In the genomic region with DNA sequence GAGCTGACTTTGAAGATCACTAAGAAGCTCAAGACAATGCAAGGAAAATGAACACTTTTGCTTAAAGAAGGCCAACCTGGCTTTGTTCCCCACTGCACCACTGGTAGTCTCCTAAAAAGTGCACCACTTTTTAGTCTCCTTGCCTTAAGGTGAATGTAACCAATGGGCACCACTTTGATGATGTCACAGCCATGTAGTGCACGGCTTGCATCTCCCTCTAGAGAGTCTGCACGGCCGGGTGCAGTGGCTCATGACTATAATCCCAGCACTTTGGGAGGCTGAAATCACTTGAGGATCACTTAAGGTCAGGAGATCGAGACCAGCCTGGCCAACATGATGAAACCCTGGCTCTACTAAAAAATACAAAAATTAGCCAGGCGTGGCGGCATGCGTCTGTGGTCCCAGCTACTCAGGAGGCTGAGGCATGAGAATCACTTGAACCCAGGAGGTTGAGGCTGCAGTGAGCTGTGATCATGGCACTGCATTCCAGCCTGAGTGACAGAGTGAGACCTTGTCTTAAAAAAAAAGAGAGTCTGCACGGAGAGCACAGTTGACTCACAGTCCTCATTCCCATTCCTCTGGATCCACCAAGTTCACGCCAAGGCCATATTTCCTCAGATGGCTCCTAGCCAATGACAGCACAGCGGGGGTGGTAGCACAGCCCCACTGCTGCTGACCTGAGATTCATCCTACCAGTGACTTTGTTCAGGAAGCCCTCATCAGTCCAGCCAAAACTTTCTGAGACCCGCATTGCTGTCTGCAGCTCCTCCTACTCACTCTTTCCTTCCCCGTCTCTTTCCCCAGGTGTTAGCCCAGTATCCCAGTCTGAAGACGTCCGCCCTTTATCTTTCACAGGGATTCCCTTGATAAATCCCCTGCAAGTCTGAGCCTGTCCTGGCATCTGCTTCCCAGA, we compare ENCODE assay signal across 1 cellular context.
A peak's percentile ranks its signal among the peaks of the same experiment; 100 is the strongest.
TF ChIP-seq lines count a peak whose summit lies in the region.

No MANE protein-coding gene starts in this region.

TF ChIP-seq in HepG2, 621 proteins besides CTCF, POLR2A, EP300 and RAD21 (continued from another document and continues in another):
- no peak for TF ChIP-seq HOMEZ (CRISPR knock-in tag; IDR thresholded peaks at IDR 0.05; ENCODE audit: low read depth)
- TF ChIP-seq, protein P1, sequence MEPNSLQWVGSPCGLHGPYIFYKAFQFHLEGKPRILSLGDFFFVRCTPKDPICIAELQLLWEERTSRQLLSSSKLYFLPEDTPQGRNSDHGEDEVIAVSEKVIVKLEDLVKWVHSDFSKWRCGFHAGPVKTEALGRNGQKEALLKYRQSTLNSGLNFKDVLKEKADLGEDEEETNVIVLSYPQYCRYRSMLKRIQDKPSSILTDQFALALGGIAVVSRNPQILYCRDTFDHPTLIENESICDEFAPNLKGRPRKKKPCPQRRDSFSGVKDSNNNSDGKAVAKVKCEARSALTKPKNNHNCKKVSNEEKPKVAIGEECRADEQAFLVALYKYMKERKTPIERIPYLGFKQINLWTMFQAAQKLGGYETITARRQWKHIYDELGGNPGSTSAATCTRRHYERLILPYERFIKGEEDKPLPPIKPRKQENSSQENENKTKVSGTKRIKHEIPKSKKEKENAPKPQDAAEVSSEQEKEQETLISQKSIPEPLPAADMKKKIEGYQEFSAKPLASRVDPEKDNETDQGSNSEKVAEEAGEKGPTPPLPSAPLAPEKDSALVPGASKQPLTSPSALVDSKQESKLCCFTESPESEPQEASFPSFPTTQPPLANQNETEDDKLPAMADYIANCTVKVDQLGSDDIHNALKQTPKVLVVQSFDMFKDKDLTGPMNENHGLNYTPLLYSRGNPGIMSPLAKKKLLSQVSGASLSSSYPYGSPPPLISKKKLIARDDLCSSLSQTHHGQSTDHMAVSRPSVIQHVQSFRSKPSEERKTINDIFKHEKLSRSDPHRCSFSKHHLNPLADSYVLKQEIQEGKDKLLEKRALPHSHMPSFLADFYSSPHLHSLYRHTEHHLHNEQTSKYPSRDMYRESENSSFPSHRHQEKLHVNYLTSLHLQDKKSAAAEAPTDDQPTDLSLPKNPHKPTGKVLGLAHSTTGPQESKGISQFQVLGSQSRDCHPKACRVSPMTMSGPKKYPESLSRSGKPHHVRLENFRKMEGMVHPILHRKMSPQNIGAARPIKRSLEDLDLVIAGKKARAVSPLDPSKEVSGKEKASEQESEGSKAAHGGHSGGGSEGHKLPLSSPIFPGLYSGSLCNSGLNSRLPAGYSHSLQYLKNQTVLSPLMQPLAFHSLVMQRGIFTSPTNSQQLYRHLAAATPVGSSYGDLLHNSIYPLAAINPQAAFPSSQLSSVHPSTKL (CRISPR knock-in tag; IDR thresholded peaks at IDR 0.05): peak; percentile 28; the same call in 1 of the 2 replicates
- TF ChIP-seq, protein P2, sequence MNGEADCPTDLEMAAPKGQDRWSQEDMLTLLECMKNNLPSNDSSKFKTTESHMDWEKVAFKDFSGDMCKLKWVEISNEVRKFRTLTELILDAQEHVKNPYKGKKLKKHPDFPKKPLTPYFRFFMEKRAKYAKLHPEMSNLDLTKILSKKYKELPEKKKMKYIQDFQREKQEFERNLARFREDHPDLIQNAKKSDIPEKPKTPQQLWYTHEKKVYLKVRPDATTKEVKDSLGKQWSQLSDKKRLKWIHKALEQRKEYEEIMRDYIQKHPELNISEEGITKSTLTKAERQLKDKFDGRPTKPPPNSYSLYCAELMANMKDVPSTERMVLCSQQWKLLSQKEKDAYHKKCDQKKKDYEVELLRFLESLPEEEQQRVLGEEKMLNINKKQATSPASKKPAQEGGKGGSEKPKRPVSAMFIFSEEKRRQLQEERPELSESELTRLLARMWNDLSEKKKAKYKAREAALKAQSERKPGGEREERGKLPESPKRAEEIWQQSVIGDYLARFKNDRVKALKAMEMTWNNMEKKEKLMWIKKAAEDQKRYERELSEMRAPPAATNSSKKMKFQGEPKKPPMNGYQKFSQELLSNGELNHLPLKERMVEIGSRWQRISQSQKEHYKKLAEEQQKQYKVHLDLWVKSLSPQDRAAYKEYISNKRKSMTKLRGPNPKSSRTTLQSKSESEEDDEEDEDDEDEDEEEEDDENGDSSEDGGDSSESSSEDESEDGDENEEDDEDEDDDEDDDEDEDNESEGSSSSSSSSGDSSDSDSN (CRISPR knock-in tag; IDR thresholded peaks at IDR 0.05): no peak
- no peak for TF ChIP-seq ZNF317 (CRISPR knock-in tag; IDR thresholded peaks at IDR 0.05)
- TF ChIP-seq GABPB1 (CRISPR knock-in tag; IDR thresholded peaks at IDR 0.05): no peak
- TF ChIP-seq ATF1 (CRISPR knock-in tag; IDR thresholded peaks at IDR 0.05): no peak
- TF ChIP-seq TBP (CRISPR knock-in tag; IDR thresholded peaks at IDR 0.05): no peak
- no peak for TF ChIP-seq SYNCRIP (IDR thresholded peaks at IDR 0.05; ENCODE audit: insufficient read depth, low read depth, low read length)
- TF ChIP-seq FOSL1 (CRISPR knock-in tag; IDR thresholded peaks at IDR 0.05; ENCODE audit: borderline replicate concordance): no peak
- 0 out of 2 replicates have a peak, but pooled peaks have one; percentile 30 for TF ChIP-seq ZNF598 (CRISPR knock-in tag; IDR thresholded peaks at IDR 0.05; ENCODE audit: borderline replicate concordance)
- no peak for TF ChIP-seq NR2F6 (IDR thresholded peaks at IDR 0.05)
- no peak for TF ChIP-seq NR2F6 (CRISPR knock-in tag; IDR thresholded peaks at IDR 0.05)
- TF ChIP-seq ZNF382 (CRISPR knock-in tag; IDR thresholded peaks at IDR 0.05; ENCODE audit: borderline replicate concordance): no peak
- TF ChIP-seq, protein P3, sequence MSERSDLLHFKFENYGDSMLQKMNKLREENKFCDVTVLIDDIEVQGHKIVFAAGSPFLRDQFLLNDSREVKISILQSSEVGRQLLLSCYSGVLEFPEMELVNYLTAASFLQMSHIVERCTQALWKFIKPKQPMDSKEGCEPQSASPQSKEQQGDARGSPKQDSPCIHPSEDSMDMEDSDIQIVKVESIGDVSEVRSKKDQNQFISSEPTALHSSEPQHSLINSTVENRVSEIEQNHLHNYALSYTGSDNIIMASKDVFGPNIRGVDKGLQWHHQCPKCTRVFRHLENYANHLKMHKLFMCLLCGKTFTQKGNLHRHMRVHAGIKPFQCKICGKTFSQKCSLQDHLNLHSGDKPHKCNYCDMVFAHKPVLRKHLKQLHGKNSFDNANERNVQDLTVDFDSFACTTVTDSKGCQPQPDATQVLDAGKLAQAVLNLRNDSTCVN (CRISPR knock-in tag; IDR thresholded peaks at IDR 0.05; ENCODE audit: borderline replicate concordance): no peak
- no peak for TF ChIP-seq ZNF296 (CRISPR knock-in tag; conservative IDR thresholded peaks at IDR 0.05)
- no peak for TF ChIP-seq ZNF768 (CRISPR knock-in tag; IDR thresholded peaks at IDR 0.05)
- TF ChIP-seq FOXP1 (IDR thresholded peaks at IDR 0.05): no peak
- no peak for TF ChIP-seq FOXP1 (CRISPR knock-in tag; IDR thresholded peaks at IDR 0.05)
- TF ChIP-seq REXO4 (CRISPR knock-in tag; IDR thresholded peaks at IDR 0.05; ENCODE audit: borderline replicate concordance): no peak
- TF ChIP-seq EEA1 (CRISPR knock-in tag; IDR thresholded peaks at IDR 0.05; ENCODE audit: borderline replicate concordance): no peak
- TF ChIP-seq TOPORS (CRISPR knock-in tag; IDR thresholded peaks at IDR 0.05): no peak
- TF ChIP-seq ELF4 (CRISPR knock-in tag; IDR thresholded peaks at IDR 0.05; ENCODE audit: borderline replicate concordance): no peak
- TF ChIP-seq PRDM4 (CRISPR knock-in tag; IDR thresholded peaks at IDR 0.05; ENCODE audit: borderline replicate concordance): no peak
- TF ChIP-seq KAT8 (CRISPR knock-in tag; IDR thresholded peaks at IDR 0.05): no peak
- TF ChIP-seq MZF1 (CRISPR knock-in tag; IDR thresholded peaks at IDR 0.05; ENCODE audit: borderline replicate concordance): no peak
- no peak for TF ChIP-seq RFX5 (IDR thresholded peaks at IDR 0.05; ENCODE audit: low read depth, low read length)
- TF ChIP-seq ZNF292 (CRISPR knock-in tag; IDR thresholded peaks at IDR 0.05; ENCODE audit: borderline replicate concordance, low read depth): peak; percentile 63
- TF ChIP-seq ZFAT (CRISPR knock-in tag; conservative IDR thresholded peaks at IDR 0.05): no peak
- TF ChIP-seq JARID2 (CRISPR knock-in tag; IDR thresholded peaks at IDR 0.05; ENCODE audit: insufficient replicate concordance): no peak
- TF ChIP-seq MAFG (CRISPR knock-in tag; IDR thresholded peaks at IDR 0.05): no peak
- TF ChIP-seq, protein P4, sequence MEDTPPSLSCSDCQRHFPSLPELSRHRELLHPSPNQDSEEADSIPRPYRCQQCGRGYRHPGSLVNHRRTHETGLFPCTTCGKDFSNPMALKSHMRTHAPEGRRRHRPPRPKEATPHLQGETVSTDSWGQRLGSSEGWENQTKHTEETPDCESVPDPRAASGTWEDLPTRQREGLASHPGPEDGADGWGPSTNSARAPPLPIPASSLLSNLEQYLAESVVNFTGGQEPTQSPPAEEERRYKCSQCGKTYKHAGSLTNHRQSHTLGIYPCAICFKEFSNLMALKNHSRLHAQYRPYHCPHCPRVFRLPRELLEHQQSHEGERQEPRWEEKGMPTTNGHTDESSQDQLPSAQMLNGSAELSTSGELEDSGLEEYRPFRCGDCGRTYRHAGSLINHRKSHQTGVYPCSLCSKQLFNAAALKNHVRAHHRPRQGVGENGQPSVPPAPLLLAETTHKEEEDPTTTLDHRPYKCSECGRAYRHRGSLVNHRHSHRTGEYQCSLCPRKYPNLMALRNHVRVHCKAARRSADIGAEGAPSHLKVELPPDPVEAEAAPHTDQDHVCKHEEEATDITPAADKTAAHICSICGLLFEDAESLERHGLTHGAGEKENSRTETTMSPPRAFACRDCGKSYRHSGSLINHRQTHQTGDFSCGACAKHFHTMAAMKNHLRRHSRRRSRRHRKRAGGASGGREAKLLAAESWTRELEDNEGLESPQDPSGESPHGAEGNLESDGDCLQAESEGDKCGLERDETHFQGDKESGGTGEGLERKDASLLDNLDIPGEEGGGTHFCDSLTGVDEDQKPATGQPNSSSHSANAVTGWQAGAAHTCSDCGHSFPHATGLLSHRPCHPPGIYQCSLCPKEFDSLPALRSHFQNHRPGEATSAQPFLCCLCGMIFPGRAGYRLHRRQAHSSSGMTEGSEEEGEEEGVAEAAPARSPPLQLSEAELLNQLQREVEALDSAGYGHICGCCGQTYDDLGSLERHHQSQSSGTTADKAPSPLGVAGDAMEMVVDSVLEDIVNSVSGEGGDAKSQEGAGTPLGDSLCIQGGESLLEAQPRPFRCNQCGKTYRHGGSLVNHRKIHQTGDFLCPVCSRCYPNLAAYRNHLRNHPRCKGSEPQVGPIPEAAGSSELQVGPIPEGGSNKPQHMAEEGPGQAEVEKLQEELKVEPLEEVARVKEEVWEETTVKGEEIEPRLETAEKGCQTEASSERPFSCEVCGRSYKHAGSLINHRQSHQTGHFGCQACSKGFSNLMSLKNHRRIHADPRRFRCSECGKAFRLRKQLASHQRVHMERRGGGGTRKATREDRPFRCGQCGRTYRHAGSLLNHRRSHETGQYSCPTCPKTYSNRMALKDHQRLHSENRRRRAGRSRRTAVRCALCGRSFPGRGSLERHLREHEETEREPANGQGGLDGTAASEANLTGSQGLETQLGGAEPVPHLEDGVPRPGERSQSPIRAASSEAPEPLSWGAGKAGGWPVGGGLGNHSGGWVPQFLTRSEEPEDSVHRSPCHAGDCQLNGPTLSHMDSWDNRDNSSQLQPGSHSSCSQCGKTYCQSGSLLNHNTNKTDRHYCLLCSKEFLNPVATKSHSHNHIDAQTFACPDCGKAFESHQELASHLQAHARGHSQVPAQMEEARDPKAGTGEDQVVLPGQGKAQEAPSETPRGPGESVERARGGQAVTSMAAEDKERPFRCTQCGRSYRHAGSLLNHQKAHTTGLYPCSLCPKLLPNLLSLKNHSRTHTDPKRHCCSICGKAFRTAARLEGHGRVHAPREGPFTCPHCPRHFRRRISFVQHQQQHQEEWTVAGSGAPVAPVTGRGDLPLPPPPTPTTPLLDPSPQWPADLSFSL (CRISPR knock-in tag; IDR thresholded peaks at IDR 0.05): no peak
- no peak for TF ChIP-seq SIN3A (IDR thresholded peaks at IDR 0.05; ENCODE audit: borderline replicate concordance, low read depth, low read length)
- no peak for TF ChIP-seq MAZ (IDR thresholded peaks at IDR 0.05; ENCODE audit: borderline replicate concordance, low read depth, low read length)
- no peak for TF ChIP-seq MAZ (CRISPR knock-in tag; IDR thresholded peaks at IDR 0.05; ENCODE audit: low read depth)
